9 cellular contexts compared by ENCODE assay signal in the genomic region with DNA sequence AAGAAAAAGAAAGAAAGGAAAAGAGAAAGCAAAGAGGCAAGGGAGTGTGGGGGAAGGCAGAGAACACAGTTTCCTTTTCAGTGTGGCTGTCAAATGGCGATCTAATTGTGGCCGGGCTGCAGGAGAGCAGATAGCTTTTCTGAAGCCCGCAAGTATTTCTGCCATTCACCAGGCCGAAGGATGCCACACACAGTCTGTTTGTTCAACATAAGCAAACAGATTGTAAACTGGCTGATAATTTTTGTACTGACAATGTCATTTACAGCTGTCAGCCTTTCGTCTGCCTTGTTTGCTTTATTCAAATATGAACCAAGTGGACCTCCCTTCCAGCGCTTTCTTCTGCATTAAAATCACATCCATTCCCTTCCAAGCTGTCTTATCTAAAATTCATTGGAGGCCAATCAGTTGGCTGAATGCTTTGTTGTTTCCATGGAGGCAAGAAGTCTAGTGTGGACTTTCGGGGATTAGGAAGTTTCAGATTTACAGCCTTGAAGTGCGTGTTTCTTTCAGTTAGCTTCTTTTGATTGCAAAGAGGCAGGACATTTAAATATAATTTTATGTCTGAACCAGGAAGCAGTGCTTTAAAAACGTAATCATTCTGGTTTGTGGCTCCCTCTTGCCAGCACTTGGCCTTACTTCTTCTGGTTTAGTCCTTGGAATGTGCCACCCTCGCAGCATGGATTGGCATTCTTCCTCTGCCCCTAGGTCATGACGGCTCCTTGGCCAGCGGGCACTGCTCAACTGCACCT.
A peak's percentile ranks its signal among the peaks of the same experiment; 100 is the strongest.
DNase-seq lines count a peak whose midpoint lies in the region; ATAC-seq and TF ChIP-seq lines count a peak whose summit lies in the region.
"Had no signal": no experiment of that assay in that cellular context is flagged by ENCODE, and none has a peak within 500 bp of the region (broad histone marks: within the 10 kb centered on the region; RNA-seq: fewer than 3 reads in every experiment).

No MANE protein-coding gene starts in this region.

- H3K9me3 ChIP-seq in lung (ENCODE audit: control insufficient read depth in 2 of 2, insufficient read depth in 1 of 2, low read length in 1 of 2) (peaks cover 0 to 2% of the 10 kb centered on the region in 2 donors), upper lobe of right lung (no peaks in the 10 kb centered on the region)

- TF ChIP-seq CTCF in activated CD8-positive, alpha-beta T cell treated with anti-CD3 and anti-CD28 coated beads for 36 hours (IDR thresholded peaks at IDR 0.05): no peak
- TF ChIP-seq CTCF in lung (IDR thresholded peaks at IDR 0.05; ENCODE audit: control extremely low read depth, extremely low read depth): no peak
- TF ChIP-seq CTCF in upper lobe of right lung (IDR thresholded peaks at IDR 0.05): no peak
- no peak for TF ChIP-seq CTCF in GM20000 (IDR thresholded peaks at IDR 0.05; ENCODE audit: extremely low read depth, missing control alignments)
- no peak for TF ChIP-seq CTCF in GM10266 (IDR thresholded peaks at IDR 0.05; ENCODE audit: control insufficient read depth, insufficient read depth, low read depth, missing control alignments)

- H3K4me3 Mint-ChIP-seq in activated CD8-positive, alpha-beta memory T cell treated with anti-CD3 and anti-CD28 coated beads, Interleukin-2, amount 10 ng/mL, durations not matched to agents 7 days and 5 days: peak overlapping the region; percentile 21
- peak overlapping the region; percentile 5 for H3K4me3 Mint-ChIP-seq in activated CD8-positive, alpha-beta T cell treated with anti-CD3 and anti-CD28 coated beads for 36 hours

- no peak overlapping the region for H3K27ac Mint-ChIP-seq in activated CD8-positive, alpha-beta memory T cell treated with anti-CD3 and anti-CD28 coated beads, Interleukin-2, amount 10 ng/mL, durations not matched to agents 7 days and 5 days
- H3K27ac Mint-ChIP-seq in activated CD8-positive, alpha-beta T cell treated with anti-CD3 and anti-CD28 coated beads for 36 hours: no peak overlapping the region

- no peaks in the 10 kb centered on the region for H3K27me3 ChIP-seq in lung (ENCODE audit: control insufficient read depth, insufficient read depth)
- no peaks in the 10 kb centered on the region for H3K27me3 ChIP-seq in upper lobe of right lung

- H3K27ac ChIP-seq in lung (ENCODE audit: low read depth in 1 of 2, low read length in 1 of 2) (peak overlapping the region in 1 of 2 donors; percentile 83), upper lobe of right lung (peak overlapping the region; percentile 71)

- no peak for DNase-seq in activated CD8-positive, alpha-beta memory T cell treated with anti-CD3 and anti-CD28 coated beads, Interleukin-2, amount 10 ng/mL, durations not matched to agents 7 days and 5 days
- no peak for DNase-seq in activated CD8-positive, alpha-beta memory T cell treated with anti-CD3 and anti-CD28 coated beads, Interleukin-2, amount 50 U/mL, for 4 hours
- no peak for DNase-seq in activated CD8-positive, alpha-beta T cell treated with anti-CD3 and anti-CD28 coated beads for 36 hours
- DNase-seq in lung (ENCODE audit: low spot score): peak; percentile 57
- no peak for DNase-seq in upper lobe of right lung
- DNase-seq in SW 1271 (lab: John Stamatoyannopoulos, UW): no peak
- no peak for DNase-seq in GM20000 (ENCODE audit: low spot score)
- no peak for DNase-seq in GM10266 (ENCODE audit: extremely low spot score)
- DNase-seq: NCI-H446 had no signal

- intact Hi-C loops in activated CD8-positive, alpha-beta T cell treated with anti-CD3 and anti-CD28 coated beads for 36 hours (cut with micrococcal nuclease): no loop called here
- intact Hi-C loops in upper lobe of right lung (cut with DNase I): no loop called here

- ATAC-seq in activated CD8-positive, alpha-beta memory T cell treated with anti-CD3 and anti-CD28 coated beads, Interleukin-2, amount 10 ng/mL, durations not matched to agents 7 days and 5 days: no peak
- ATAC-seq in activated CD8-positive, alpha-beta T cell treated with anti-CD3 and anti-CD28 coated beads for 36 hours: no peak
- no peak for ATAC-seq in lung (ENCODE audit: insufficient read depth, low FRiP score)
- peak; percentile 61 for ATAC-seq in upper lobe of right lung

- no peaks in the 10 kb centered on the region for H3K36me3 ChIP-seq in lung (ENCODE audit: control insufficient read depth in 2 of 2, insufficient read depth in 2 of 2, low read length in 2 of 2)
- no peaks in the 10 kb centered on the region for H3K36me3 ChIP-seq in upper lobe of right lung

- H3K27me3 Mint-ChIP-seq in activated CD8-positive, alpha-beta memory T cell treated with anti-CD3 and anti-CD28 coated beads, Interleukin-2, amount 10 ng/mL, durations not matched to agents 7 days and 5 days: no peaks in the 10 kb centered on the region
- peaks cover 10% of the 10 kb centered on the region for H3K27me3 Mint-ChIP-seq in activated CD8-positive, alpha-beta T cell treated with anti-CD3 and anti-CD28 coated beads for 36 hours

- POLR2A ChIA-PET in activated CD8-positive, alpha-beta T cell treated with anti-CD3 and anti-CD28 coated beads for 36 hours (lab: Charles Lee): no interaction called here

- H3K4me1 ChIP-seq in lung (ENCODE audit: control insufficient read depth in 2 of 2, insufficient read depth in 2 of 2, low read length in 2 of 2) (peaks cover 0 to 5% of the 10 kb centered on the region in 2 donors), upper lobe of right lung (peaks cover 9% of the 10 kb centered on the region)

- no peaks in the 10 kb centered on the region for H3K4me1 Mint-ChIP-seq in activated CD8-positive, alpha-beta memory T cell treated with anti-CD3 and anti-CD28 coated beads, Interleukin-2, amount 10 ng/mL, durations not matched to agents 7 days and 5 days
- peaks cover 7% of the 10 kb centered on the region for H3K4me1 Mint-ChIP-seq in activated CD8-positive, alpha-beta T cell treated with anti-CD3 and anti-CD28 coated beads for 36 hours (ENCODE audit: low read depth)

- WGBS in lung, 2 donors: 21 to 35% methylated on average over 12 of the region's 12 CpGs

- H3K4me3 ChIP-seq in lung (no peak overlapping the region), upper lobe of right lung (peak overlapping the region; percentile 33)

- peaks cover 6% of the 10 kb centered on the region for H3K9me3 Mint-ChIP-seq in activated CD8-positive, alpha-beta memory T cell treated with anti-CD3 and anti-CD28 coated beads, Interleukin-2, amount 10 ng/mL, durations not matched to agents 7 days and 5 days (ENCODE audit: low read depth)
- peaks cover 5% of the 10 kb centered on the region for H3K9me3 Mint-ChIP-seq in activated CD8-positive, alpha-beta T cell treated with anti-CD3 and anti-CD28 coated beads for 36 hours

- CTCF ChIA-PET in activated CD8-positive, alpha-beta memory T cell treated with anti-CD3 and anti-CD28 coated beads, Interleukin-2, amount 10 ng/mL, durations not matched to agents 7 days and 5 days (lab: Charles Lee): no interaction called here
- CTCF ChIA-PET in activated CD8-positive, alpha-beta T cell treated with anti-CD3 and anti-CD28 coated beads for 36 hours (lab: Charles Lee): interaction anchor here (1.3 kb wide), 1 partner anchor 65 kb away, joined by 3 read pairs; no protein-coding TSS in a partner anchor

- no peaks in the 10 kb centered on the region for H3K36me3 Mint-ChIP-seq in activated CD8-positive, alpha-beta memory T cell treated with anti-CD3 and anti-CD28 coated beads, Interleukin-2, amount 10 ng/mL, durations not matched to agents 7 days and 5 days
- H3K36me3 Mint-ChIP-seq in activated CD8-positive, alpha-beta T cell treated with anti-CD3 and anti-CD28 coated beads for 36 hours (ENCODE audit: low read depth): no peaks in the 10 kb centered on the region
